In genomic region chr3:12960497-12960896, GRCh38 we compare ENCODE assay signal across 1 cellular context.
TF ChIP-seq lines count a peak whose summit lies in the region.

No MANE protein-coding gene starts in this region.

TF ChIP-seq in HEK293T, 16 proteins besides CTCF, POLR2A, EP300 and RAD21 (continued from another document):
- no peak for TF ChIP-seq PKNOX1 (IDR thresholded peaks at IDR 0.05)
- no peak for TF ChIP-seq NFRKB (IDR thresholded peaks at IDR 0.05)
- no peak for TF ChIP-seq SP1 (IDR thresholded peaks at IDR 0.05)
- TF ChIP-seq SUZ12 (IDR thresholded peaks at IDR 0.05), result no peak
- no peak for TF ChIP-seq ZNF384 (IDR thresholded peaks at IDR 0.05)
- TF ChIP-seq BHLHE40 (IDR thresholded peaks at IDR 0.05; ENCODE audit: borderline replicate concordance), result no peak
- TF ChIP-seq FOXK2 (IDR thresholded peaks at IDR 0.05), result no peak
- no peak for TF ChIP-seq ELF4 (IDR thresholded peaks at IDR 0.05)
- TF ChIP-seq FOXM1 (IDR thresholded peaks at IDR 0.05; ENCODE audit: borderline replicate concordance), result no peak
- no peak for TF ChIP-seq HDGF (IDR thresholded peaks at IDR 0.05; ENCODE audit: borderline replicate concordance)
- no peak for TF ChIP-seq FOXA1 (IDR thresholded peaks at IDR 0.05)
- TF ChIP-seq L3MBTL2 (conservative IDR thresholded peaks at IDR 0.05), result no peak
